In genomic region chr1:218930879-218931278, GRCh38 we compare ENCODE assay signal across 16 cellular contexts.
DNase-seq lines count a peak whose midpoint lies in the region; ATAC-seq and TF ChIP-seq lines count a peak whose summit lies in the region.
"Had no signal": no experiment of that assay in that cellular context is flagged by ENCODE, and none has a peak within 500 bp of the region (broad histone marks: within the 10 kb centered on the region; RNA-seq: fewer than 3 reads in every experiment).

No MANE protein-coding gene starts in this region.

- H3K9me3 ChIP-seq in breast epithelium = peaks cover 0 to 10% of the 10 kb centered on the region in 2 donors
- H3K9me3 ChIP-seq in spleen = peaks cover 0 to 18% (median 10%) of the 10 kb centered on the region in 8 donors
- H3K9me3 ChIP-seq in CD8-positive, alpha-beta T cell (ENCODE audit: low read length) = no peaks in the 10 kb centered on the region

- H3K27ac ChIP-seq in breast epithelium (no peak overlapping the region), spleen (no peak overlapping the region)
- H3K27ac ChIP-seq in CD8-positive, alpha-beta T cell (ENCODE audit: low read depth, low read length) = no peak overlapping the region
- H3K27ac ChIP-seq: 22Rv1 had no signal

- ATAC-seq in activated CD8-positive, alpha-beta memory T cell treated with anti-CD3 and anti-CD28 coated beads, Interleukin-2, amount 10 ng/mL, durations not matched to agents 7 days and 5 days = no peak
- ATAC-seq in CD8-positive, alpha-beta T cell = no peak
- ATAC-seq: activated CD4-positive, CD25-positive, alpha-beta regulatory T cell treated with anti-CD3 and anti-CD28 coated beads, Interleukin-2, amount 50 U/mL, for 24 hours; HCT116 had no signal

- H3K4me1 Mint-ChIP-seq in MCF 10A (ENCODE audit: insufficient read depth, unreplicated experiment) = peaks cover 11% of the 10 kb centered on the region
- H3K4me1 Mint-ChIP-seq in activated CD8-positive, alpha-beta memory T cell treated with anti-CD3 and anti-CD28 coated beads, Interleukin-2, amount 10 ng/mL, durations not matched to agents 7 days and 5 days = no peaks in the 10 kb centered on the region
- no peaks in the 10 kb centered on the region for H3K4me1 Mint-ChIP-seq in CD8-positive, alpha-beta T cell (ENCODE audit: low read depth)

- H3K36me3 ChIP-seq in breast epithelium (no peaks in the 10 kb centered on the region), spleen (no peaks in the 10 kb centered on the region)
- no peaks in the 10 kb centered on the region for H3K36me3 ChIP-seq in CD8-positive, alpha-beta T cell (ENCODE audit: insufficient read depth, low read length)

- intact Hi-C loops in MCF 10A (cut with micrococcal nuclease) = no loop called here
- intact Hi-C loops in breast epithelium (cut with DNase I; ENCODE audit: low total_unique reads) = no loop called here
- intact Hi-C loops in spleen (cut with DNase I; ENCODE audit: low total_unique reads) = no loop called here
- intact Hi-C loops in CD8-positive, alpha-beta T cell (cut with DNase I, micrococcal nuclease) = no loop called here

- no peak overlapping the region for H3K27ac Mint-ChIP-seq in MCF 10A (ENCODE audit: low read depth, unreplicated experiment)
- H3K27ac Mint-ChIP-seq in activated CD8-positive, alpha-beta memory T cell treated with anti-CD3 and anti-CD28 coated beads, Interleukin-2, amount 10 ng/mL, durations not matched to agents 7 days and 5 days = no peak overlapping the region
- H3K27ac Mint-ChIP-seq in CD8-positive, alpha-beta T cell = no peak overlapping the region
- H3K27ac Mint-ChIP-seq: CD4-positive, alpha-beta T cell had no signal

- H3K4me3 ChIP-seq in breast epithelium (no peak overlapping the region), astrocyte of the cerebellum (ENCODE audit: low read depth, low read length) (no peak overlapping the region), spleen (no peak overlapping the region)
- no peak overlapping the region for H3K4me3 ChIP-seq in CD8-positive, alpha-beta T cell (ENCODE audit: low read depth, low read length)

- TF ChIP-seq CTCF in MCF 10A (IDR thresholded peaks at IDR 0.05; ENCODE audit: unreplicated experiment) (no peak), breast epithelium (IDR thresholded peaks at IDR 0.05) (no peak), astrocyte of the cerebellum (IDR thresholded peaks at IDR 0.05; ENCODE audit: low read depth, low read length, missing control alignments) (no peak), spleen (IDR thresholded peaks at IDR 0.05 in 8 of 11, conservative IDR thresholded peaks at IDR 0.05 in 3 of 11) (no peak)
- no peak for TF ChIP-seq CTCF in CD8-positive, alpha-beta T cell (IDR thresholded peaks at IDR 0.05)

- in situ Hi-C loops in astrocyte of the cerebellum (cut with HindIII; ENCODE audit: low sequenced_read_pairs) = no loop called here

- no peaks in the 10 kb centered on the region for H3K36me3 Mint-ChIP-seq in MCF 10A (ENCODE audit: insufficient read depth, unreplicated experiment)
- no peaks in the 10 kb centered on the region for H3K36me3 Mint-ChIP-seq in activated CD8-positive, alpha-beta memory T cell treated with anti-CD3 and anti-CD28 coated beads, Interleukin-2, amount 10 ng/mL, durations not matched to agents 7 days and 5 days
- H3K36me3 Mint-ChIP-seq in CD8-positive, alpha-beta T cell = no peaks in the 10 kb centered on the region

- WGBS in spleen, 5 donors = 13 to 33% (median 18%) methylated on average over 7 of the region's 7 CpGs

- no peaks in the 10 kb centered on the region for H3K4me1 ChIP-seq in breast epithelium
- H3K4me1 ChIP-seq in spleen = no peaks in the 10 kb centered on the region
- H3K4me1 ChIP-seq in CD8-positive, alpha-beta T cell (ENCODE audit: insufficient read depth, low read length) = no peaks in the 10 kb centered on the region

- POLR2A ChIA-PET in MCF 10A (lab: Yijun Ruan, JAX) = interaction anchor here (0.6 to 1.1 kb wide), 4 partner anchors 11 to 41 kb away, joined by 3 to 4 read pairs (median 3); no protein-coding TSS in a partner anchor
- POLR2A ChIA-PET in CD8-positive, alpha-beta T cell (lab: Charles Lee) = no interaction called here

- no TSS peak for BruUV-seq in MCF 10A (replicated peaks; lab: Mats Ljungman, UMichigan)

- TF ChIP-seq POLR2A in breast epithelium (IDR thresholded peaks at IDR 0.05) (no peak), spleen (IDR thresholded peaks at IDR 0.05) (no peak)

- CTCF ChIA-PET in MCF 10A (lab: Yijun Ruan, JAX) = no interaction called here
- CTCF ChIA-PET in activated CD8-positive, alpha-beta memory T cell treated with anti-CD3 and anti-CD28 coated beads, Interleukin-2, amount 10 ng/mL, durations not matched to agents 7 days and 5 days (lab: Charles Lee) = no interaction called here
- CTCF ChIA-PET in CD8-positive, alpha-beta T cell (lab: Charles Lee) = no interaction called here

- DNase-seq in MCF 10A (ENCODE audit: unreplicated experiment) (peak; percentile 66), breast epithelium (ENCODE audit: low spot score in 2 of 2) (no peak), astrocyte of the cerebellum (ENCODE audit: low read depth) (peak; percentile 38), fibroblast of the conjunctiva (ENCODE audit: low read depth) (peak; percentile 26), GDM1 (lab: John Stamatoyannopoulos, UW) (no peak), spleen (no peak)
- DNase-seq in activated CD8-positive, alpha-beta memory T cell treated with anti-CD3 and anti-CD28 coated beads, Interleukin-2, amount 10 ng/mL, durations not matched to agents 7 days and 5 days = no peak
- no peak for DNase-seq in CD8-positive, alpha-beta T cell
- DNase-seq: activated naive CD4-positive, alpha-beta T cell treated with Interleukin-2 at 50 U/mL for 16 hours; CD4-positive, alpha-beta T cell; effector CD8-positive, alpha-beta T cell; occipital lobe; SHP77 had no signal

- H3K27me3 ChIP-seq in breast epithelium (no peaks in the 10 kb centered on the region), spleen (replicated peaks in 1 of 7) (no peaks in the 10 kb centered on the region)
- H3K27me3 ChIP-seq in CD8-positive, alpha-beta T cell (ENCODE audit: insufficient read depth, low read length) = no peaks in the 10 kb centered on the region

- no peak overlapping the region for H3K4me3 Mint-ChIP-seq in MCF 10A (ENCODE audit: unreplicated experiment)
- H3K4me3 Mint-ChIP-seq in activated CD8-positive, alpha-beta memory T cell treated with anti-CD3 and anti-CD28 coated beads, Interleukin-2, amount 10 ng/mL, durations not matched to agents 7 days and 5 days = no peak overlapping the region
- no peak overlapping the region for H3K4me3 Mint-ChIP-seq in CD8-positive, alpha-beta T cell
- H3K4me3 Mint-ChIP-seq: CD4-positive, alpha-beta T cell had no signal

- H3K27me3 Mint-ChIP-seq in MCF 10A (ENCODE audit: insufficient read depth, unreplicated experiment) = no peaks in the 10 kb centered on the region
- H3K27me3 Mint-ChIP-seq in activated CD8-positive, alpha-beta memory T cell treated with anti-CD3 and anti-CD28 coated beads, Interleukin-2, amount 10 ng/mL, durations not matched to agents 7 days and 5 days = no peaks in the 10 kb centered on the region
- peaks cover 2% of the 10 kb centered on the region for H3K27me3 Mint-ChIP-seq in CD8-positive, alpha-beta T cell (ENCODE audit: low read depth)
- H3K27me3 Mint-ChIP-seq: CD4-positive, alpha-beta T cell had no signal

- peaks cover 9% of the 10 kb centered on the region for H3K9me3 Mint-ChIP-seq in MCF 10A (ENCODE audit: unreplicated experiment)
- no peaks in the 10 kb centered on the region for H3K9me3 Mint-ChIP-seq in activated CD8-positive, alpha-beta memory T cell treated with anti-CD3 and anti-CD28 coated beads, Interleukin-2, amount 10 ng/mL, durations not matched to agents 7 days and 5 days (ENCODE audit: low read depth)
- H3K9me3 Mint-ChIP-seq in CD8-positive, alpha-beta T cell = peaks cover 11% of the 10 kb centered on the region

Comparison
In these comparisons a context has a peak if more than half of its experiments do, and no peak if none do; other contexts are left out.
1. DNase-seq: peak in MCF 10A (single experiment), astrocyte of the cerebellum (single experiment) and fibroblast of the conjunctiva (single experiment); none in breast epithelium (0 of 2), GDM1 (single experiment), activated CD8-positive, alpha-beta memory T cell treated with anti-CD3 and anti-CD28 coated beads, Interleukin-2, amount 10 ng/mL, durations not matched to agents 7 days and 5 days (single experiment), spleen (single experiment) and CD8-positive, alpha-beta T cell (0 of 7).